1 cellular context compared by ENCODE assay signal in genomic region chr1:66426231-66426853, GRCh38.
TF ChIP-seq lines count a peak whose summit lies in the region.

No MANE protein-coding gene starts in this region.

TF ChIP-seq in GM12878, 131 proteins besides CTCF, POLR2A, EP300 and RAD21:
- TF ChIP-seq SP1 (IDR thresholded peaks at IDR 0.05; ENCODE audit: low read depth, low read length), result no peak
- no peak for TF ChIP-seq CHD4 (IDR thresholded peaks at IDR 0.05)
- TF ChIP-seq JUND (IDR thresholded peaks at IDR 0.05; ENCODE audit: low read depth, low read length), result no peak
- no peak for TF ChIP-seq CBFB (IDR thresholded peaks at IDR 0.05; ENCODE audit: low read depth)
- TF ChIP-seq SRF (IDR thresholded peaks at IDR 0.05; ENCODE audit: low read depth in 2 of 2, low read length in 2 of 2), result no peak
- TF ChIP-seq SMC3 (IDR thresholded peaks at IDR 0.05; ENCODE audit: borderline replicate concordance, low read length), result no peak
- TF ChIP-seq IKZF2 (IDR thresholded peaks at IDR 0.05), result no peak
- TF ChIP-seq TARDBP (IDR thresholded peaks at IDR 0.05; ENCODE audit: borderline replicate concordance), result no peak
- no peak for TF ChIP-seq MLLT1 (IDR thresholded peaks at IDR 0.05)
- no peak for TF ChIP-seq SIX5 (IDR thresholded peaks at IDR 0.05; ENCODE audit: low read depth, low read length, severe bottlenecking)
- no peak for TF ChIP-seq MYC (IDR thresholded peaks at IDR 0.05; ENCODE audit: insufficient read depth, insufficient read length, insufficient replicate concordance, low read length, severe bottlenecking)
- TF ChIP-seq BACH1 (IDR thresholded peaks at IDR 0.05; ENCODE audit: borderline replicate concordance), result no peak
